In genomic region chr1:231937013-231937754, GRCh38 we compare ENCODE assay signal across 1 cellular context.
TF ChIP-seq lines count a peak whose summit lies in the region.

No MANE protein-coding gene starts in this region.

TF ChIP-seq in SK-N-SH, 30 proteins besides CTCF, POLR2A, EP300 and RAD21 (continued from another document):
- TF ChIP-seq PBX3 (IDR thresholded peaks at IDR 0.05) (peak; percentile 55), GATA2 (CRISPR knock-in tag; IDR thresholded peaks at IDR 0.05) (no peak), TAF1 (IDR thresholded peaks at IDR 0.05; ENCODE audit: borderline replicate concordance, low read depth, low read length) (no peak)
TF ChIP-seq in SK-N-SH: peak in this region for 4.
